In genomic region chr15:81765816-81766215, GRCh38 we compare ENCODE assay signal across 5 cellular contexts.
"Had no signal": no experiment of that assay in that cellular context is flagged by ENCODE, and none has a peak within 500 bp of the region (broad histone marks: within the 10 kb centered on the region; RNA-seq: fewer than 3 reads in every experiment).

No MANE protein-coding gene starts in this region.

- H3K9me3 Mint-ChIP-seq: GM23338, H9 had no signal

- H3K4me1 Mint-ChIP-seq: GM23338 had no signal

- H3K4me3 Mint-ChIP-seq: GM23338, H9 had no signal

- H3K4me2 ChIP-seq: GM23338 had no signal

- DNase-seq: H9, HCEC 1CT, IMR-90 had no signal

- H3K4me3 ChIP-seq: GM23338, K562 had no signal

- H3K27ac Mint-ChIP-seq: GM23338, H9 had no signal

- ATAC-seq: GM23338, K562 had no signal
